Comparison of ENCODE assay signal across 21 cellular contexts in genomic region chr11:14980854-14981253, GRCh38. TPM values are rescaled to one million over a fixed set of nuclear protein-coding genes. Genes with fewer than 3 reads are reported as not detected.
DNase-seq lines count a peak whose midpoint lies in the region; ATAC-seq and TF ChIP-seq lines count a peak whose summit lies in the region.
"Had no signal": no experiment of that assay in that cellular context is flagged by ENCODE, and none has a peak within 500 bp of the region (broad histone marks: within the 10 kb centered on the region; RNA-seq: fewer than 3 reads in every experiment).

No MANE protein-coding gene starts in this region.

- peak; percentile 85 to 95 for ATAC-seq in gastrocnemius medialis
- ATAC-seq in lower lobe of right lung, result no peak
- ATAC-seq: effector memory CD8-positive, alpha-beta T cell; HCT116; stimulated activated memory B cell treated with anti-CD40 and anti-IgM and Interleukin-4, amounts not matched to agents 10 μg/mL and 1 μg/mL and 100 μg/mL, for 72 hours had no signal

- no peaks in the 10 kb centered on the region for H3K36me3 ChIP-seq in gastrocnemius medialis
- no peaks in the 10 kb centered on the region for H3K36me3 ChIP-seq in lower lobe of right lung
- H3K36me3 ChIP-seq in tibial nerve, result no peaks in the 10 kb centered on the region
- H3K36me3 ChIP-seq: cardiac muscle cell had no signal

- DNase-seq in NCI-H82 (lab: John Stamatoyannopoulos, UW) (peak; percentile 26), NCI-H82 treated with DMSO at 0.1 percent for 48 hours (lab: John Stamatoyannopoulos, UW; ENCODE audit: unreplicated experiment) (no peak), M059J (ENCODE audit: low read depth) (peak; percentile 62), epithelial cell of esophagus (ENCODE audit: low read depth) (peak; percentile 37), gastrocnemius medialis (peak in 1 of 2 donors; percentile 47), lower lobe of right lung (no peak), tibial nerve (ENCODE audit: low spot score in 2 of 2) (no peak), DMS 273 (lab: John Stamatoyannopoulos, UW; ENCODE audit: unreplicated experiment) (no peak)
- DNase-seq: activated CD4-positive, alpha-beta T cell treated with anti-CD3 and anti-CD28 coated beads for 1 hour; activated naive CD4-positive, alpha-beta T cell treated with Interleukin-2 at 50 U/mL for 16 hours; effector memory CD8-positive, alpha-beta T cell; GF-D8; occipital lobe; SIG-M5; T-helper 2 cell had no signal

- TF ChIP-seq EP300 in tibial nerve (IDR thresholded peaks at IDR 0.05), result no peak

- in situ Hi-C loops in gastrocnemius medialis (cut with MboI; ENCODE audit: low sequenced_read_pairs in 4 of 4), result no loop called here

- H3K4me1 ChIP-seq in gastrocnemius medialis (peaks cover 15 to 16% of the 10 kb centered on the region in 2 donors), lower lobe of right lung (no peaks in the 10 kb centered on the region), tibial nerve (no peaks in the 10 kb centered on the region)

- intact Hi-C loops in gastrocnemius medialis (cut with DNase I; ENCODE audit: low total_unique reads) (loop anchor here (2.0 kb wide), 1 partner anchor 88 kb away; the partner anchor contains the start of gene CYP2R1), lower lobe of right lung (cut with DNase I) (no loop called here)

- H3K4me3 ChIP-seq in epithelial cell of esophagus (ENCODE audit: low read length), result no peak overlapping the region
- no peak overlapping the region for H3K4me3 ChIP-seq in gastrocnemius medialis
- H3K4me3 ChIP-seq in lower lobe of right lung, result no peak overlapping the region
- no peak overlapping the region for H3K4me3 ChIP-seq in tibial nerve
- H3K4me3 ChIP-seq: cardiac muscle cell, smooth muscle cell had no signal

- H3K27ac ChIP-seq in gastrocnemius medialis (peak overlapping the region in 1 of 4 donors; percentile 59), lower lobe of right lung (no peak overlapping the region), tibial nerve (no peak overlapping the region)
- H3K27ac ChIP-seq: 22Rv1, cardiac muscle cell had no signal

- peaks cover 11 to 16% (median 15%) of the 10 kb centered on the region in 3 donors for H3K27me3 ChIP-seq in gastrocnemius medialis
- H3K27me3 ChIP-seq in lower lobe of right lung (ENCODE audit: low read depth), result peaks cover 13% of the 10 kb centered on the region
- H3K27me3 ChIP-seq in tibial nerve, result peaks cover 0 to 12% of the 10 kb centered on the region in 2 donors

- TF ChIP-seq CTCF in epithelial cell of esophagus (IDR thresholded peaks at IDR 0.05; ENCODE audit: insufficient read depth, low read depth, low read length, missing control alignments), result no peak
- TF ChIP-seq CTCF in gastrocnemius medialis (IDR thresholded peaks at IDR 0.05 in 4 of 5, conservative IDR thresholded peaks at IDR 0.05 in 1 of 5), result no peak
- TF ChIP-seq CTCF in lower lobe of right lung (IDR thresholded peaks at IDR 0.05), result no peak
- TF ChIP-seq CTCF in tibial nerve (IDR thresholded peaks at IDR 0.05), result no peak

- WGBS in tibial nerve, 2 donors, result 73 to 83% methylated on average over 3 of the region's 3 CpGs

- TF ChIP-seq POLR2A in gastrocnemius medialis (IDR thresholded peaks at IDR 0.05), result no peak
- TF ChIP-seq POLR2A in tibial nerve (IDR thresholded peaks at IDR 0.05), result no peak

- H3K9me3 ChIP-seq in gastrocnemius medialis (no peaks in the 10 kb centered on the region), lower lobe of right lung (no peaks in the 10 kb centered on the region), tibial nerve (no peaks in the 10 kb centered on the region)

RNA-seq across cellular contexts. Expression of gene CALCA, which starts 8.7 kb away (rescaled TPM):
- not detected in 2 replicates for total RNA-seq in M059J (2014; rRNA removed; shearing (Covaris generic))
- total RNA-seq in gastrocnemius medialis (not detected), lower lobe of right lung (not detected), tibial nerve (not detected)
- total RNA-seq: cardiac muscle cell, mesothelial cell of epicardium, occipital lobe, smooth muscle cell had no signal

Comparison
In these comparisons a context has a peak if more than half of its experiments do, and no peak if none do; other contexts are left out.
1. DNase-seq: peak in NCI-H82 (single experiment), M059J (single experiment) and epithelial cell of esophagus (single experiment); none in NCI-H82 treated with DMSO at 0.1 percent for 48 hours (single experiment), lower lobe of right lung (single experiment), tibial nerve (0 of 2) and DMS 273 (single experiment).
2. ATAC-seq: peak in gastrocnemius medialis (2 of 2); none in lower lobe of right lung (0 of 2).